1 cellular context compared by ENCODE assay signal in genomic region chr14:22589096-22589839, GRCh38.
TF ChIP-seq lines count a peak whose summit lies in the region.

Gene DAD1, minus strand, starts transcription at chr14:22589224. Its CDS starts 67 bp downstream, at chr14:22589157.

TF ChIP-seq in HepG2, 621 proteins besides CTCF, POLR2A, EP300 and RAD21 (continued from another document and continues in another):
- peak; percentile 30; the same call in 1 of the 2 replicates for TF ChIP-seq ETV6 (CRISPR knock-in tag; conservative IDR thresholded peaks at IDR 0.05)
- TF ChIP-seq ARHGAP35 (CRISPR knock-in tag; IDR thresholded peaks at IDR 0.05; ENCODE audit: borderline replicate concordance) = peak; percentile 95
- TF ChIP-seq, protein P1, sequence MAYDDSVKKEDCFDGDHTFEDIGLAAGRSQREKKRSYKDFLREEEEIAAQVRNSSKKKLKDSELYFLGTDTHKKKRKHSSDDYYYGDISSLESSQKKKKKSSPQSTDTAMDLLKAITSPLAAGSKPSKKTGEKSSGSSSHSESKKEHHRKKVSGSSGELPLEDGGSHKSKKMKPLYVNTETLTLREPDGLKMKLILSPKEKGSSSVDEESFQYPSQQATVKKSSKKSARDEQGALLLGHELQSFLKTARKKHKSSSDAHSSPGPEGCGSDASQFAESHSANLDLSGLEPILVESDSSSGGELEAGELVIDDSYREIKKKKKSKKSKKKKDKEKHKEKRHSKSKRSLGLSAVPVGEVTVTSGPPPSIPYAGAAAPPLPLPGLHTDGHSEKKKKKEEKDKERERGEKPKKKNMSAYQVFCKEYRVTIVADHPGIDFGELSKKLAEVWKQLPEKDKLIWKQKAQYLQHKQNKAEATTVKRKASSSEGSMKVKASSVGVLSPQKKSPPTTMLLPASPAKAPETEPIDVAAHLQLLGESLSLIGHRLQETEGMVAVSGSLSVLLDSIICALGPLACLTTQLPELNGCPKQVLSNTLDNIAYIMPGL (CRISPR knock-in tag; IDR thresholded peaks at IDR 0.05; ENCODE audit: borderline replicate concordance in 1 of 2, low read depth in 1 of 2) = peak; percentile 71 to 74; a peak in 3 of 4 replicates
- TF ChIP-seq ZNF292 (CRISPR knock-in tag; IDR thresholded peaks at IDR 0.05; ENCODE audit: borderline replicate concordance, low read depth) = peak; percentile 34; the same call in 1 of the 2 replicates
- peak; percentile 78 for TF ChIP-seq KLF9 (CRISPR knock-in tag; IDR thresholded peaks at IDR 0.05; ENCODE audit: low read depth)
- TF ChIP-seq ATF4 (CRISPR knock-in tag; IDR thresholded peaks at IDR 0.05) = no peak; a peak in 1 of 4 replicates
- TF ChIP-seq, protein P2, sequence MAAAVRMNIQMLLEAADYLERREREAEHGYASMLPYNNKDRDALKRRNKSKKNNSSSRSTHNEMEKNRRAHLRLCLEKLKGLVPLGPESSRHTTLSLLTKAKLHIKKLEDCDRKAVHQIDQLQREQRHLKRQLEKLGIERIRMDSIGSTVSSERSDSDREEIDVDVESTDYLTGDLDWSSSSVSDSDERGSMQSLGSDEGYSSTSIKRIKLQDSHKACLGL (CRISPR knock-in tag; IDR thresholded peaks at IDR 0.05) = peak; percentile 86; the same call in 1 of the 2 replicates
- peak; percentile 89 for TF ChIP-seq ZNF225 (CRISPR knock-in tag; IDR thresholded peaks at IDR 0.05)
- peak; percentile 60 for TF ChIP-seq SMAD3 (CRISPR knock-in tag; IDR thresholded peaks at IDR 0.05)
- TF ChIP-seq, protein P3, sequence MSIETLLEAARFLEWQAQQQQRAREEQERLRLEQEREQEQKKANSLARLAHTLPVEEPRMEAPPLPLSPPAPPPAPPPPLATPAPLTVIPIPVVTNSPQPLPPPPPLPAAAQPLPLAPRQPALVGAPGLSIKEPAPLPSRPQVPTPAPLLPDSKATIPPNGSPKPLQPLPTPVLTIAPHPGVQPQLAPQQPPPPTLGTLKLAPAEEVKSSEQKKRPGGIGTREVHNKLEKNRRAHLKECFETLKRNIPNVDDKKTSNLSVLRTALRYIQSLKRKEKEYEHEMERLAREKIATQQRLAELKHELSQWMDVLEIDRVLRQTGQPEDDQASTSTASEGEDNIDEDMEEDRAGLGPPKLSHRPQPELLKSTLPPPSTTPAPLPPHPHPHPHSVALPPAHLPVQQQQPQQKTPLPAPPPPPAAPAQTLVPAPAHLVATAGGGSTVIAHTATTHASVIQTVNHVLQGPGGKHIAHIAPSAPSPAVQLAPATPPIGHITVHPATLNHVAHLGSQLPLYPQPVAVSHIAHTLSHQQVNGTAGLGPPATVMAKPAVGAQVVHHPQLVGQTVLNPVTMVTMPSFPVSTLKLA (IDR thresholded peaks at IDR 0.05) = peak; percentile 82
- no peak for TF ChIP-seq ZNF800 (CRISPR knock-in tag; IDR thresholded peaks at IDR 0.05)
- TF ChIP-seq HNF4G (IDR thresholded peaks at IDR 0.05; ENCODE audit: borderline replicate concordance, low read depth, low read length) = 0 out of 2 replicates have a peak, but pooled peaks have one; percentile 33
- 0 out of 2 replicates have a peak, but pooled peaks have one; percentile 84 for TF ChIP-seq HNF4G (CRISPR knock-in tag; IDR thresholded peaks at IDR 0.05; ENCODE audit: borderline replicate concordance, low read depth)
- TF ChIP-seq NFYB (CRISPR knock-in tag; IDR thresholded peaks at IDR 0.05) = peak; percentile 61
- TF ChIP-seq CHD4 (IDR thresholded peaks at IDR 0.05; ENCODE audit: borderline replicate concordance, low read length) = peak; percentile 94; the same call in 1 of the 2 replicates
- TF ChIP-seq ETV5 (CRISPR knock-in tag; IDR thresholded peaks at IDR 0.05; ENCODE audit: borderline replicate concordance) = peak; percentile 91
- TF ChIP-seq HOXA7 (CRISPR knock-in tag; IDR thresholded peaks at IDR 0.05) = no peak
- peak; percentile 39 for TF ChIP-seq ZNF619 (CRISPR knock-in tag; IDR thresholded peaks at IDR 0.05)
- TF ChIP-seq POLR2G (IDR thresholded peaks at IDR 0.05; ENCODE audit: low read depth, low read length) = peak; percentile 100
- peak; percentile 88 for TF ChIP-seq ZNF777 (CRISPR knock-in tag; IDR thresholded peaks at IDR 0.05)
- peak; percentile 60 for TF ChIP-seq ARID5B (CRISPR knock-in tag; IDR thresholded peaks at IDR 0.05)
- TF ChIP-seq ZNF549 (CRISPR knock-in tag; IDR thresholded peaks at IDR 0.05) = no peak
- TF ChIP-seq, protein P4, sequence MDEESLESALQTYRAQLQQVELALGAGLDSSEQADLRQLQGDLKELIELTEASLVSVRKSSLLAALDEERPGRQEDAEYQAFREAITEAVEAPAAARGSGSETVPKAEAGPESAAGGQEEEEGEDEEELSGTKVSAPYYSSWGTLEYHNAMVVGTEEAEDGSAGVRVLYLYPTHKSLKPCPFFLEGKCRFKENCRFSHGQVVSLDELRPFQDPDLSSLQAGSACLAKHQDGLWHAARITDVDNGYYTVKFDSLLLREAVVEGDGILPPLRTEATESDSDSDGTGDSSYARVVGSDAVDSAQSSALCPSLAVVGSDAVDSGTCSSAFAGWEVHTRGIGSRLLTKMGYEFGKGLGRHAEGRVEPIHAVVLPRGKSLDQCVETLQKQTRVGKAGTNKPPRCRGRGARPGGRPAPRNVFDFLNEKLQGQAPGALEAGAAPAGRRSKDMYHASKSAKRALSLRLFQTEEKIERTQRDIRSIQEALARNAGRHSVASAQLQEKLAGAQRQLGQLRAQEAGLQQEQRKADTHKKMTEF (CRISPR knock-in tag; IDR thresholded peaks at IDR 0.05) = peak; percentile 93
- TF ChIP-seq ZNF598 (CRISPR knock-in tag; IDR thresholded peaks at IDR 0.05; ENCODE audit: borderline replicate concordance) = peak; percentile 96; the same call in 1 of the 2 replicates
- no peak for TF ChIP-seq FOXJ3 (CRISPR knock-in tag; IDR thresholded peaks at IDR 0.05; ENCODE audit: borderline replicate concordance)
- TF ChIP-seq POLR2AphosphoS5 (IDR thresholded peaks at IDR 0.05; ENCODE audit: low read depth, low read length) = peak; percentile 100
- TF ChIP-seq CERS6 (CRISPR knock-in tag; IDR thresholded peaks at IDR 0.05) = no peak
- peak; percentile 95 for TF ChIP-seq ZNF761 (CRISPR knock-in tag; conservative IDR thresholded peaks at IDR 0.05)
- peak; percentile 64; the same call in 1 of the 2 replicates for TF ChIP-seq ZNF710 (CRISPR knock-in tag; IDR thresholded peaks at IDR 0.05; ENCODE audit: borderline replicate concordance)
- peak; percentile 95 for TF ChIP-seq KAT8 (CRISPR knock-in tag; IDR thresholded peaks at IDR 0.05)
- peak; percentile 93 for TF ChIP-seq PHF20 (CRISPR knock-in tag; IDR thresholded peaks at IDR 0.05)
- TF ChIP-seq ZNF143 (CRISPR knock-in tag; IDR thresholded peaks at IDR 0.05) = no peak
- TF ChIP-seq ZNF263 (CRISPR knock-in tag; IDR thresholded peaks at IDR 0.05) = peak; percentile 52; the same call in 1 of the 2 replicates
- no peak; the same call in 1 of the 2 replicates for TF ChIP-seq ISL2 (CRISPR knock-in tag; IDR thresholded peaks at IDR 0.05)
- TF ChIP-seq MZF1 (CRISPR knock-in tag; IDR thresholded peaks at IDR 0.05; ENCODE audit: borderline replicate concordance) = 0 out of 2 replicates have a peak, but pooled peaks have one; percentile 58
- peak; percentile 77; the same call in 1 of the 2 replicates for TF ChIP-seq AFF4 (CRISPR knock-in tag; IDR thresholded peaks at IDR 0.05)
- peak; percentile 89 for TF ChIP-seq PITX1 (CRISPR knock-in tag; IDR thresholded peaks at IDR 0.05)
- TF ChIP-seq MAFG (CRISPR knock-in tag; IDR thresholded peaks at IDR 0.05) = no peak
- no peak for TF ChIP-seq RARG (CRISPR knock-in tag; IDR thresholded peaks at IDR 0.05; ENCODE audit: low read depth)
- TF ChIP-seq TP53 (CRISPR knock-in tag; conservative IDR thresholded peaks at IDR 0.05) = no peak
- TF ChIP-seq NR1H2 (CRISPR knock-in tag; IDR thresholded peaks at IDR 0.05; ENCODE audit: borderline replicate concordance, low read depth) = no peak; the same call in 1 of the 2 replicates
- TF ChIP-seq KLF6 (CRISPR knock-in tag; IDR thresholded peaks at IDR 0.05) = peak; percentile 83; the same call in 1 of the 2 replicates
- peak; percentile 67; the same call in 1 of the 2 replicates for TF ChIP-seq NR3C1 (CRISPR knock-in tag; IDR thresholded peaks at IDR 0.05)
- TF ChIP-seq HIVEP1 (CRISPR knock-in tag; IDR thresholded peaks at IDR 0.05) = peak; percentile 43; the same call in 1 of the 2 replicates
